Comparison of ENCODE assay signal across 23 cellular contexts in the genomic region with DNA sequence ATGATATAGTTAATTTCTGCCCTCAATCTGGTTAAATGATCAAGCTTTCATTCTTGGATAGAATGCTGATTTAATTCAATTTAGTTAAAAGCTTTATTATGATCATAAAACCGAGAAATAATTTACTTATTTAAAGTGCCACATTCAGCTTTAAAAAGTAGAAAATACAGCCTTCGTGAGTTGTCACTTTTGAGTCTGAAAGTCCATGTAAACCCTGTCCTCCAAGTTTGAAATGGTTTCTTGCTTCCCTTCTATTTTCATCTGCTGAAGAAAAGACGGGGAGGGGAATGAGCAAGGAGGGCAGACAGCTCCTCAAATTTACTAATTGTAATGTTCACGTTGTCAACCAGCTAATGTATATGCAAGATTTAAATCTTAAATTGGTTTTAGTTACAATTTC.
"Had no signal": no experiment of that assay in that cellular context is flagged by ENCODE, and none has a peak within 500 bp of the region (broad histone marks: within the 10 kb centered on the region; RNA-seq: fewer than 3 reads in every experiment).

No MANE protein-coding gene starts in this region.

- H3K36me3 ChIP-seq: MG63, SJSA1 had no signal

- H3K27me3 ChIP-seq: MG63, SJSA1 had no signal

- H3K4me3 ChIP-seq: MG63, SJSA1, SK-N-MC had no signal

- H3K4me1 ChIP-seq: SJSA1 had no signal

- DNase-seq: IMR-90, MG63, NCI-H1092, NCI-H1105 treated with DMSO at 0.1 percent for 48 hours, NCI-H1417 treated with DMSO at 0.1 percent for 48 hours, NCI-H146, NCI-H1694 treated with DMSO at 0.1 percent for 48 hours, NCI-H1930, NCI-H2081 treated with DMSO at 0.1 percent for 48 hours, NCI-H2171, NCI-H226, NCI-H446, NCI-H510A, NCI-H524 treated with DMSO at 0.1 percent for 48 hours, NCI-H69, NCI-H774, Right ventricle myocardium superior, RPMI8226, SIG-M5 had no signal

- H3K9ac ChIP-seq: KMS-11 had no signal

- H3K27ac ChIP-seq: HL-60, KMS-11, SJSA1, SK-N-MC had no signal

- H3K4me2 ChIP-seq: KMS-11 had no signal

- H3K9me3 ChIP-seq: MG63, SJSA1 had no signal
